Comparison of ENCODE assay signal across 11 cellular contexts in the genomic region with DNA sequence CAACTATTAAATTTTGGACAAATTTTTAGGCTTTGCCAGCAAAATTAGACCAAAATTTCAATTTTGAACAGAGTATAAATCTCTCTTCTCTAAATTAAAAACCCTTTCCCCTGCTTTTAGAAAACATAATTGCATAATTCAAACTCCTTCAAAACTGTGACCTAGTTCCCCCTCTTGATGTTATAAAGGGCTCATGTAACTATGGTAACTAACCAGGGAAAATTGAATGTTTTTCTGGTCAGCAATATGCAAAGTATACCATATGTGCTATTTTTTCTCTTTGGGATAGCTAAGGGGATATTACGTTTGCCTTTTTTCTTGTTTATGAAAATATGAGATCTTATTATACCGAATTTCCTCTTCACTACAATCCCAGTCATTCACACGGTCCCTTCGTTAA.
"Had no signal": no experiment of that assay in that cellular context is flagged by ENCODE, and none has a peak within 500 bp of the region (broad histone marks: within the 10 kb centered on the region; RNA-seq: fewer than 3 reads in every experiment).

No MANE protein-coding gene starts in this region.

- H3K27ac ChIP-seq: lower lobe of right lung, prostate gland, skin epidermis, tibial artery had no signal

- DNase-seq: activated CD4-positive, alpha-beta memory T cell treated with anti-CD3 and anti-CD28 coated beads for 36 hours; activated CD8-positive, alpha-beta memory T cell treated with anti-CD3 and anti-CD28 coated beads, Interleukin-2, amount 10 ng/mL, durations not matched to agents 7 days and 5 days; activated T-cell treated with anti-CD3 and anti-CD28 coated beads, Interleukin-2, amount 50 U/mL, for 1 hour; amniotic stem cell; lower lobe of right lung; right cardiac atrium; stimulated activated CD4-positive, alpha-beta T cell treated with anti-CD3 and anti-CD28 coated beads, Interleukin-15, amount 100 ng/mL, for 24 hours; stimulated activated CD4-positive, alpha-beta T cell treated with anti-CD3 and anti-CD28 coated beads, Interleukin-4, amount 100 ng/mL, for 1 hour; tibial artery had no signal
